25 cellular contexts compared by ENCODE assay signal in the genomic region with DNA sequence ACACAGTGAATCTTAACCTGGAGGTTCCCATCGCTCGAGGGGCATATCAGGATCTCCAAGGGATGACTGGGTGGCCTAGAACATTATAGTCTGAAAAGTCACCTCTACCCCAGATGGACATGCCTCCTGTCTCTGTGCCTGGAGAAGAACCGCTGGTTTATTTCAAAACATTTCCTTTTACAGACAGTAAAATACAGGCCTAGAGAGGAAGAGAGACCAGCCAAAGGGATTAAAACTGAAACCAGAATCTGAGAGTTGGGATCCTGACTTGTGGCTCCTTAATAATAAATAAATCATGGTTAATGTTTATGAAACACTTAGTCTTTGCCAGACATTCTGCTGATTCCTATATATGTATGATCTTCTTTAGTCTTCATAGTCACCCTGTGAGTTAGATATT.
"Had no signal": no experiment of that assay in that cellular context is flagged by ENCODE, and none has a peak within 500 bp of the region (broad histone marks: within the 10 kb centered on the region; RNA-seq: fewer than 3 reads in every experiment).

No MANE protein-coding gene starts in this region.

- H3K36me3 Mint-ChIP-seq: activated CD8-positive, alpha-beta memory T cell treated with anti-CD3 and anti-CD28 coated beads, Interleukin-2, amount 10 ng/mL, durations not matched to agents 7 days and 5 days; activated naive CD8-positive, alpha-beta T cell had no signal

- H3K9me3 Mint-ChIP-seq: activated CD4-positive, alpha-beta T cell treated with anti-CD3 and anti-CD28 coated beads, Interleukin-2, amount 10 ng/mL, durations not matched to agents 24 days and 14 days; activated T-helper 1 cell treated with anti-CD3 and anti-CD28 coated beads, Interleukin-12 subunit alpha, Interleukin-12 subunit beta, Interleukin-2, Interleukin-4 antibody, amounts not matched to agents 30 ng/mL and 10 ng/mL and 1 ng/mL, durations not matched to agents 14 hours and 24 hours and 36 hours had no signal

- H3K4me1 Mint-ChIP-seq: activated CD4-positive, alpha-beta T cell treated with anti-CD3 and anti-CD28 coated beads, Interleukin-2, amount 10 ng/mL, durations not matched to agents 24 days and 14 days; activated CD8-positive, alpha-beta memory T cell treated with anti-CD3 and anti-CD28 coated beads, Interleukin-2, amount 10 ng/mL, durations not matched to agents 7 days and 5 days; T-helper 17 cell had no signal

- DNase-seq: activated CD4-positive, alpha-beta T cell treated with anti-CD3 and anti-CD28 coated beads for 1 hour; activated CD4-positive, alpha-beta T cell treated with anti-CD3 and anti-CD28 coated beads, Interleukin-2, amount 10 ng/mL, durations not matched to agents 24 days and 14 days; activated CD4-positive, alpha-beta T cell treated with anti-CD3 and anti-CD28 coated beads, Interleukin-2, amount 50 U/mL, for 48 hours; activated CD8-positive, alpha-beta memory T cell treated with anti-CD3 and anti-CD28 coated beads, Interleukin-2, amount 10 ng/mL, durations not matched to agents 7 days and 5 days; activated effector memory CD4-positive, alpha-beta T cell treated with Interleukin-2 at 50 U/mL for 16 hours; activated naive CD4-positive, alpha-beta T cell; activated T-cell treated with anti-CD3 and anti-CD28 coated beads, Interleukin-2, amount 50 U/mL, for 24 hours; caudate nucleus; NCI-H1105; NCI-H1436; NCI-H1694 treated with DMSO at 0.1 percent for 48 hours; NCI-H2081; NCI-H510A treated with DMSO at 0.1 percent for 48 hours; NCI-H69; NK-92 treated with Interleukin-12 subunit alpha and Interleukin-12 subunit beta, amount 100 ng/mL, for 24 hours; Right ventricle myocardium superior; T-helper 17 cell; T-helper 9 cell had no signal

- H3K9me3 ChIP-seq: Peyer's patch, SJSA1 had no signal

- H3K4me3 Mint-ChIP-seq: activated CD4-positive, alpha-beta T cell treated with anti-CD3 and anti-CD28 coated beads, Interleukin-2, amount 10 ng/mL, durations not matched to agents 24 days and 14 days; activated CD8-positive, alpha-beta memory T cell treated with anti-CD3 and anti-CD28 coated beads, Interleukin-2, amount 10 ng/mL, durations not matched to agents 7 days and 5 days; activated naive CD8-positive, alpha-beta T cell; activated T-cell treated with anti-CD3 and anti-CD28 coated beads, Interleukin-2, amount 50 U/mL, for 24 hours; activated T-helper 1 cell treated with anti-CD3 and anti-CD28 coated beads, Interleukin-12 subunit alpha, Interleukin-12 subunit beta, Interleukin-2, Interleukin-4 antibody, amounts not matched to agents 30 ng/mL and 10 ng/mL and 1 ng/mL, durations not matched to agents 14 hours and 24 hours and 36 hours; T-helper 17 cell; WTC11 had no signal

- H3K27ac ChIP-seq: Peyer's patch, RWPE1, SJSA1 had no signal

- H3K27me3 ChIP-seq: MG63, Peyer's patch had no signal

- H3K4me3 ChIP-seq: MG63, Peyer's patch, SJSA1 had no signal

- H3K27ac Mint-ChIP-seq: activated CD4-positive, alpha-beta T cell treated with anti-CD3 and anti-CD28 coated beads, Interleukin-2, amount 10 ng/mL, durations not matched to agents 24 days and 14 days; activated CD8-positive, alpha-beta memory T cell treated with anti-CD3 and anti-CD28 coated beads, Interleukin-2, amount 10 ng/mL, durations not matched to agents 7 days and 5 days; activated naive CD8-positive, alpha-beta T cell; activated T-cell treated with anti-CD3 and anti-CD28 coated beads, Interleukin-2, amount 50 U/mL, for 24 hours; activated T-helper 1 cell treated with anti-CD3 and anti-CD28 coated beads, Interleukin-12 subunit alpha, Interleukin-12 subunit beta, Interleukin-2, Interleukin-4 antibody, amounts not matched to agents 30 ng/mL and 10 ng/mL and 1 ng/mL, durations not matched to agents 14 hours and 24 hours and 36 hours; T-helper 17 cell; WTC11 had no signal

- ATAC-seq: activated CD8-positive, alpha-beta memory T cell treated with anti-CD3 and anti-CD28 coated beads, Interleukin-2, amount 10 ng/mL, durations not matched to agents 7 days and 5 days; T-helper 17 cell; WTC11 had no signal

- H3K36me3 ChIP-seq: MG63, Peyer's patch, SJSA1 had no signal

- H3K4me1 ChIP-seq: SJSA1 had no signal
